Comparison of ENCODE assay signal across 11 cellular contexts in genomic region chr14:70909788-70910614, GRCh38. TPM values are rescaled to one million over a fixed set of nuclear protein-coding genes. Genes with fewer than 3 reads are reported as not detected.
DNase-seq lines count a peak whose midpoint lies in the region; ATAC-seq and TF ChIP-seq lines count a peak whose summit lies in the region.
"Had no signal": no experiment of that assay in that cellular context is flagged by ENCODE, and none has a peak within 500 bp of the region (broad histone marks: within the 10 kb centered on the region; RNA-seq: fewer than 3 reads in every experiment).

No MANE protein-coding gene starts in this region.

- no peaks in the 10 kb centered on the region for H3K9me3 ChIP-seq in BE2C
- H3K9me3 ChIP-seq in HEK293 (ENCODE audit: control insufficient read depth, insufficient read depth, low read depth, low read length): no peaks in the 10 kb centered on the region
- H3K9me3 ChIP-seq in gastrocnemius medialis: no peaks in the 10 kb centered on the region
- H3K9me3 ChIP-seq: prostate gland, uterus had no signal

- H3K27ac ChIP-seq in HEK293 (ENCODE audit: extremely low read depth, low read depth, low read length) (no peak overlapping the region; the same call in 1 of the 2 replicates), gastrocnemius medialis (no peak overlapping the region)
- H3K27ac ChIP-seq: prostate gland had no signal

- H3K4me3 Mint-ChIP-seq in activated naive CD8-positive, alpha-beta T cell treated with anti-CD3 and anti-CD28 coated beads for 36 hours: peak overlapping the region; percentile 94
- peak overlapping the region; percentile 55 for H3K4me3 Mint-ChIP-seq in memory B cell

- H3K36me3 Mint-ChIP-seq in activated naive CD8-positive, alpha-beta T cell treated with anti-CD3 and anti-CD28 coated beads for 36 hours: peaks cover 19% of the 10 kb centered on the region
- H3K36me3 Mint-ChIP-seq in memory B cell: peaks cover 5% of the 10 kb centered on the region

- ATAC-seq in memory B cell (ENCODE audit: low read depth) (no peak), gastrocnemius medialis (no peak)

- no peak for TF ChIP-seq POLR2A in gastrocnemius medialis (IDR thresholded peaks at IDR 0.05)

- H3K9me3 Mint-ChIP-seq in activated naive CD8-positive, alpha-beta T cell treated with anti-CD3 and anti-CD28 coated beads for 36 hours: no peaks in the 10 kb centered on the region
- H3K9me3 Mint-ChIP-seq in memory B cell: no peaks in the 10 kb centered on the region
- H3K9me3 Mint-ChIP-seq: dendritic cell treated with granulocyte-macrophage colony-stimulating factor and Interleukin-4, amounts not matched to agents 40 ng/mL and 50 ng/mL, for 4 days had no signal

- peaks cover 6% of the 10 kb centered on the region for H3K36me3 ChIP-seq in BE2C
- H3K36me3 ChIP-seq in HEK293 (ENCODE audit: control insufficient read depth in 2 of 2, insufficient read depth in 1 of 2, low read length in 2 of 2): no peaks in the 10 kb centered on the region
- H3K36me3 ChIP-seq in gastrocnemius medialis: no peaks in the 10 kb centered on the region
- H3K36me3 ChIP-seq: prostate gland, uterus had no signal

- H3K27me3 Mint-ChIP-seq in activated naive CD8-positive, alpha-beta T cell treated with anti-CD3 and anti-CD28 coated beads for 36 hours: no peaks in the 10 kb centered on the region
- no peaks in the 10 kb centered on the region for H3K27me3 Mint-ChIP-seq in memory B cell

- H3K4me1 ChIP-seq in BE2C (peaks cover 2% of the 10 kb centered on the region), HEK293 (ENCODE audit: control insufficient read depth, insufficient read depth, low read length) (peaks cover 26% of the 10 kb centered on the region), gastrocnemius medialis (peaks cover 34 to 37% of the 10 kb centered on the region in 2 donors)
- H3K4me1 ChIP-seq: prostate gland had no signal

- H3K4me3 ChIP-seq in BE2C (ENCODE audit: low read depth, low read length): peak overlapping the region; percentile 89; the same call in 1 of the 2 replicates
- peak overlapping the region; percentile 4; the same call in 1 of the 2 replicates for H3K4me3 ChIP-seq in HEK293 (ENCODE audit: low read depth, low read length)
- H3K4me3 ChIP-seq in gastrocnemius medialis: no peak overlapping the region

- peaks cover 53% of the 10 kb centered on the region for H3K4me1 Mint-ChIP-seq in activated naive CD8-positive, alpha-beta T cell treated with anti-CD3 and anti-CD28 coated beads for 36 hours
- peaks cover 33% of the 10 kb centered on the region for H3K4me1 Mint-ChIP-seq in memory B cell

- H3K27me3 ChIP-seq in BE2C (no peaks in the 10 kb centered on the region), gastrocnemius medialis (no peaks in the 10 kb centered on the region)
- H3K27me3 ChIP-seq: uterus had no signal

- POLR2A ChIA-PET in HEK293 (lab: Yijun Ruan, JAX): no interaction called here

- peak overlapping the region; percentile 64 for H3K27ac Mint-ChIP-seq in activated naive CD8-positive, alpha-beta T cell treated with anti-CD3 and anti-CD28 coated beads for 36 hours
- H3K27ac Mint-ChIP-seq in memory B cell: no peak overlapping the region

- CTCF ChIA-PET in HEK293 (lab: Yijun Ruan, JAX): interaction anchor here (1.5 kb wide), 1 partner anchor 92 kb away, joined by 5 read pairs; no protein-coding TSS in a partner anchor

- DNase-seq in BE2C (no peak), memory B cell (ENCODE audit: low spot score in 2 of 2) (no peak), ecto neural progenitor cell (ENCODE audit: low spot score) (no peak), gastrocnemius medialis (no peak), midbrain (lab: John Stamatoyannopoulos, UW) (no peak), ACHN (no peak)
- DNase-seq in activated naive CD8-positive, alpha-beta T cell treated with anti-CD3 and anti-CD28 coated beads for 36 hours: peak; percentile 20

- in situ Hi-C loops in gastrocnemius medialis (cut with MboI; ENCODE audit: low sequenced_read_pairs in 4 of 4) (loop anchor here in 3 of 4 donors (5.0 to 10.0 kb wide), 2 partner anchors 62 to 65 kb away; no protein-coding TSS in a partner anchor), ACHN (cut with HindIII; ENCODE audit: low pct_ligation_motif_present, low pct_unique_long_range_greater_than_20kb, low sequenced_read_pairs) (no loop called here)

- TF ChIP-seq CTCF in BE2C (IDR thresholded peaks at IDR 0.05; ENCODE audit: low read depth, low read length): no peak
- TF ChIP-seq CTCF in HEK293 (tag by site-specific recombination; IDR thresholded peaks at IDR 0.05): no peak
- no peak for TF ChIP-seq CTCF in gastrocnemius medialis (IDR thresholded peaks at IDR 0.05 in 4 of 5, conservative IDR thresholded peaks at IDR 0.05 in 1 of 5)

- intact Hi-C loops in gastrocnemius medialis (cut with DNase I; ENCODE audit: low total_unique reads): loop anchor here (5.0 to 10.0 kb wide), 2 partner anchors 93 to 265 kb away; partner anchors contain the start of gene TTC9

TF ChIP-seq in HEK293, 187 proteins besides CTCF, POLR2A, EP300 and RAD21:
- TF ChIP-seq, protein P1, sequence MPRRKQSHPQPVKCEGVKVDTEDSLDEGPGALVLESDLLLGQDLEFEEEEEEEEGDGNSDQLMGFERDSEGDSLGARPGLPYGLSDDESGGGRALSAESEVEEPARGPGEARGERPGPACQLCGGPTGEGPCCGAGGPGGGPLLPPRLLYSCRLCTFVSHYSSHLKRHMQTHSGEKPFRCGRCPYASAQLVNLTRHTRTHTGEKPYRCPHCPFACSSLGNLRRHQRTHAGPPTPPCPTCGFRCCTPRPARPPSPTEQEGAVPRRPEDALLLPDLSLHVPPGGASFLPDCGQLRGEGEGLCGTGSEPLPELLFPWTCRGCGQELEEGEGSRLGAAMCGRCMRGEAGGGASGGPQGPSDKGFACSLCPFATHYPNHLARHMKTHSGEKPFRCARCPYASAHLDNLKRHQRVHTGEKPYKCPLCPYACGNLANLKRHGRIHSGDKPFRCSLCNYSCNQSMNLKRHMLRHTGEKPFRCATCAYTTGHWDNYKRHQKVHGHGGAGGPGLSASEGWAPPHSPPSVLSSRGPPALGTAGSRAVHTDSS (tag by site-specific recombination; IDR thresholded peaks at IDR 0.05): peak; percentile 55; the same call in 1 of the 2 replicates
- no peak for TF ChIP-seq ZSCAN18 (tag by site-specific recombination; IDR thresholded peaks at IDR 0.05)
- peak; percentile 18; the same call in 1 of the 2 replicates for TF ChIP-seq EGR2 (tag by site-specific recombination; IDR thresholded peaks at IDR 0.05; ENCODE audit: low read depth)

RNA-seq across cellular contexts. Expression of gene PCNX1, which starts 2.7 kb away (rescaled TPM):
- 25.5 TPM for polyA plus RNA-seq in BE2C (2012; ENCODE audit: insufficient read depth, insufficient read length, low read depth)
- total RNA-seq in activated naive CD8-positive, alpha-beta T cell treated with anti-CD3 and anti-CD28 coated beads for 36 hours: 10 to 100 TPM; 31.0 to 37.4 TPM
- 10 to 100 TPM; 34.4 to 64.5 (median 42.0) TPM for total RNA-seq in gastrocnemius medialis

Comparison
In these comparisons a context has a peak if more than half of its experiments do, and no peak if none do; other contexts are left out.
1. H3K4me3 ChIP-seq: peak in BE2C (single experiment) and HEK293 (single experiment); none in gastrocnemius medialis (0 of 4).